9 cellular contexts compared by ENCODE assay signal in genomic region chr18:50507120-50507590, GRCh38. TPM values are rescaled to one million over a fixed set of nuclear protein-coding genes. Genes with fewer than 3 reads are reported as not detected.
DNase-seq lines count a peak whose midpoint lies in the region; ATAC-seq and TF ChIP-seq lines count a peak whose summit lies in the region.
"Had no signal": no experiment of that assay in that cellular context is flagged by ENCODE, and none has a peak within 500 bp of the region (broad histone marks: within the 10 kb centered on the region; RNA-seq: fewer than 3 reads in every experiment).

No MANE protein-coding gene starts in this region.

- H3K4me3 ChIP-seq in BE2C (ENCODE audit: low read depth, low read length) (no peak overlapping the region), RWPE2 (ENCODE audit: severe bottlenecking) (no peak overlapping the region), retinal pigment epithelial cell (ENCODE audit: low read length) (no peak overlapping the region)

- no peaks in the 10 kb centered on the region for H3K27me3 ChIP-seq in BE2C
- no peaks in the 10 kb centered on the region for H3K27me3 ChIP-seq in RWPE2 (ENCODE audit: insufficient read depth, poor library complexity, severe bottlenecking)

- H3K36me3 ChIP-seq in BE2C (no peaks in the 10 kb centered on the region), RWPE2 (ENCODE audit: low read depth) (no peaks in the 10 kb centered on the region)

- intact Hi-C loops in head of caudate nucleus (cut with DNase I), result no loop called here

- H3K27ac ChIP-seq in RWPE2 (ENCODE audit: poor library complexity, severe bottlenecking), result no peak overlapping the region

- TF ChIP-seq CTCF in BE2C (IDR thresholded peaks at IDR 0.05; ENCODE audit: low read depth, low read length) (peak; percentile 40), RWPE2 (IDR thresholded peaks at IDR 0.05; ENCODE audit: poor library complexity, severe bottlenecking) (peak; percentile 88), retinal pigment epithelial cell (conservative IDR thresholded peaks at IDR 0.05; ENCODE audit: low read depth, low read length) (peak; percentile 78)

- ATAC-seq in RWPE2 (ENCODE audit: low read depth), result peak; percentile 79

- no peaks in the 10 kb centered on the region for H3K4me1 ChIP-seq in BE2C
- H3K4me1 ChIP-seq in RWPE2 (ENCODE audit: insufficient read depth, poor library complexity, severe bottlenecking), result no peaks in the 10 kb centered on the region

- H3K9me3 ChIP-seq in BE2C (no peaks in the 10 kb centered on the region), RWPE2 (ENCODE audit: severe bottlenecking) (no peaks in the 10 kb centered on the region)

- peak; percentile 10 for DNase-seq in BE2C
- DNase-seq in HT1080 (ENCODE audit: low read depth), result peak; percentile 34
- no peak for DNase-seq in RWPE2 (ENCODE audit: low spot score)
- DNase-seq in head of caudate nucleus, result peak; percentile 6 to 79 (median 44)
- DNase-seq in retinal pigment epithelial cell (ENCODE audit: low read depth), result peak; percentile 2
- no peak for DNase-seq in dedifferentiated amniotic fluid mesenchymal stem cell (ENCODE audit: extremely low spot score)
- DNase-seq in inferior parietal cortex (ENCODE audit: extremely low spot score), result no peak
- no peak for DNase-seq in GM19240 (ENCODE audit: insufficient read length, low spot score)
- DNase-seq: activated naive CD8-positive, alpha-beta T cell treated with anti-CD3 and anti-CD28 coated beads, Interleukin-2, amount 10 ng/mL, durations not matched to agents 7 days and 5 days had no signal

RNA-seq across cellular contexts. Expression of gene MAPK4, which starts 52.7 kb away (rescaled TPM):
- polyA plus RNA-seq in BE2C (2012; ENCODE audit: insufficient read depth, insufficient read length, low read depth), result not detected
- not detected in 2 replicates for total RNA-seq in HT1080 (2014; rRNA removed; shearing (Covaris generic))
- polyA plus RNA-seq in HT1080 (2015; cell fraction: cytosol; rRNA removed), result 0.02 and 0.14 TPM in 2 replicates
- polyA plus RNA-seq in HT1080 (2015; cell fraction: nucleus; rRNA removed), result 0.09 and 0.13 TPM in 2 replicates
- total RNA-seq: activated naive CD8-positive, alpha-beta T cell treated with anti-CD3 and anti-CD28 coated beads, Interleukin-2, amount 10 ng/mL, durations not matched to agents 7 days and 5 days had no signal

Comparison
In these comparisons a context has a peak if more than half of its experiments do, and no peak if none do; other contexts are left out.
1. DNase-seq: peak in BE2C (single experiment), HT1080 (single experiment), head of caudate nucleus (42 of 42) and retinal pigment epithelial cell (single experiment); none in RWPE2 (single experiment), dedifferentiated amniotic fluid mesenchymal stem cell (single experiment), inferior parietal cortex (single experiment) and GM19240 (single experiment).
2. Peak in every context shown above with its lines, with median percentiles within 50 percentile points of each other: CTCF ChIP-seq.